Comparison of ENCODE assay signal across 1 cellular context in the genomic region with DNA sequence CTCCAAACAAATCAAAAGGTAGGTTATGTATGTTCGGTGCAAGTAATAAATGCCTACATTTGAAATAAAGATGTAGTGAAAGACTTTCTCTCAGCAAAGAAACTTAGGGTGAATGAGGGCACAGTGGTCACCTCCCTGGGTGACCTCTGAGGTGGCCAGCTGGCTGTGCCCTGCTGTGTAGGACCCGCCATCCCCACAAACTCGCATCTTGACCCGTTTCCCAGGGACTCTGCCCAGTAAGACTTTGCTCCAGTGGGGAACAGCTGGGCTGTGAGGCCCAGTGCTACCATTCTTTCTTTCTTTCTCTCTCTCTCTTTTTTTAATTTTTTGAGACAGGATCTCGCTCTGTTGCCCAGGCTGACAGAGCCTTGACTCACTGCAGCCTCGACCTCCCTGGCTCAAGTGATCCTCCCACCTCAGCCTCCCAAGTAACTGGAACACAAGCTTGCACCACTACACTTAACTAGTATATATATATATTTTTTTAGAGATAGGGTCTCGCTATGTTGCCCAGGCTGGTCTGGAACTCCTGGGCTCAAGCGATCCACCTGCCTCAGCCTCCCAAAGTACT.
TF ChIP-seq lines count a peak whose summit lies in the region.

No MANE protein-coding gene starts in this region.

TF ChIP-seq in K562, 482 proteins besides CTCF, POLR2A, EP300 and RAD21 (continued from another document):
- TF ChIP-seq ZFP1 (CRISPR knock-in tag; IDR thresholded peaks at IDR 0.05), result no peak
TF ChIP-seq in K562: peak in this region for 1.
